ENCODE assay signal across 8 cellular contexts in genomic region chr2:135960598-135961551, GRCh38. TPM values are rescaled to one million over a fixed set of nuclear protein-coding genes. Genes with fewer than 3 reads are reported as not detected.
DNase-seq lines count a peak whose midpoint lies in the region; ATAC-seq, FAIRE-seq and TF ChIP-seq lines count a peak whose summit lies in the region.

No MANE protein-coding gene starts in this region.

- H3K79me2 ChIP-seq in astrocyte (ENCODE audit: insufficient read depth, low read length), result peaks cover 22% of the 10 kb centered on the region

- no peaks in the 10 kb centered on the region for H3K36me3 Mint-ChIP-seq in astrocyte (ENCODE audit: low read depth, unreplicated experiment)

- H3K4me3 ChIP-seq in astrocyte (ENCODE audit: insufficient read depth, low read depth, low read length), result no peak overlapping the region
- no peak overlapping the region for H3K4me3 ChIP-seq in muscle layer of duodenum (ENCODE audit: low read depth in 1 of 2, low read length in 2 of 2)
- no peak overlapping the region for H3K4me3 ChIP-seq in SJCRH30

- H3K9me3 Mint-ChIP-seq in astrocyte (ENCODE audit: unreplicated experiment), result peaks cover 2% of the 10 kb centered on the region

- ATAC-seq in HG03095 (IDR thresholded peaks at IDR 0.05; ENCODE audit: unreplicated experiment) (no peak), GM21423 (IDR thresholded peaks at IDR 0.05; ENCODE audit: unreplicated experiment) (no peak), GM18868 (IDR thresholded peaks at IDR 0.05; ENCODE audit: unreplicated experiment) (no peak)

- no peak for TF ChIP-seq CTCF in astrocyte (IDR thresholded peaks at IDR 0.05; ENCODE audit: insufficient read depth, low read depth, low read length)

- H3K27me3 ChIP-seq in astrocyte (ENCODE audit: insufficient read depth, low read length) (no peaks in the 10 kb centered on the region), muscle layer of duodenum (ENCODE audit: low read depth, low read length) (no peaks in the 10 kb centered on the region), SJCRH30 (no peaks in the 10 kb centered on the region)

- H3K27me3 Mint-ChIP-seq in astrocyte (ENCODE audit: low read depth, unreplicated experiment), result no peaks in the 10 kb centered on the region

- H2AFZ ChIP-seq in astrocyte (ENCODE audit: low read depth, low read length), result no peak overlapping the region

- no peak overlapping the region for H3K4me3 Mint-ChIP-seq in astrocyte (ENCODE audit: unreplicated experiment)

- H3K9me3 ChIP-seq in astrocyte (ENCODE audit: insufficient read depth, low read depth, low read length) (no peaks in the 10 kb centered on the region), muscle layer of duodenum (ENCODE audit: control insufficient read depth in 1 of 2, low read length in 2 of 2) (no peaks in the 10 kb centered on the region), SJCRH30 (replicated peaks) (no peaks in the 10 kb centered on the region)

- peak; percentile 81 for DNase-seq in COR-L47 (lab: John Stamatoyannopoulos, UW)
- DNase-seq in NCI-H1048 (lab: John Stamatoyannopoulos, UW), result peak; percentile 64
- peak; percentile 80 for DNase-seq in astrocyte (ENCODE audit: low read depth)
- no peak for DNase-seq in SJCRH30

- peak overlapping the region; percentile 59 for H3K27ac Mint-ChIP-seq in astrocyte (ENCODE audit: unreplicated experiment)

- peaks cover 5% of the 10 kb centered on the region for H3K4me1 ChIP-seq in astrocyte (ENCODE audit: insufficient read depth, low read length)
- H3K4me1 ChIP-seq in muscle layer of duodenum (ENCODE audit: control insufficient read depth in 1 of 2, insufficient read depth in 2 of 2, low read length in 2 of 2), result no peaks in the 10 kb centered on the region
- H3K4me1 ChIP-seq in SJCRH30, result peaks cover 2% of the 10 kb centered on the region; the same call in 1 of the 2 replicates

- H4K20me1 ChIP-seq in astrocyte (ENCODE audit: insufficient read depth, low read length), result peaks cover 11% of the 10 kb centered on the region

- peaks cover 25% of the 10 kb centered on the region for H3K4me1 Mint-ChIP-seq in astrocyte (ENCODE audit: low read depth, unreplicated experiment)

- H3K36me3 ChIP-seq in astrocyte (ENCODE audit: insufficient read depth, low read length), result peaks cover 7% of the 10 kb centered on the region
- peaks cover 0 to 8% of the 10 kb centered on the region in 2 donors for H3K36me3 ChIP-seq in muscle layer of duodenum (ENCODE audit: control insufficient read depth in 1 of 2, insufficient read depth in 2 of 2, low read length in 2 of 2)
- peaks cover 53% of the 10 kb centered on the region for H3K36me3 ChIP-seq in SJCRH30

- H3K4me2 ChIP-seq in astrocyte (ENCODE audit: low read length), result peak overlapping the region; percentile 23

- no peak for FAIRE-seq in astrocyte (lab: Jason Lieb, UNC)

- no peak overlapping the region for H3K9ac ChIP-seq in astrocyte (ENCODE audit: low read length)

- H3K27ac ChIP-seq in astrocyte (ENCODE audit: low read depth, low read length) (peak overlapping the region; percentile 22), muscle layer of duodenum (ENCODE audit: low read length) (peak overlapping the region; percentile 10), SJCRH30 (no peak overlapping the region)

RNA-seq across cellular contexts. Expression of gene DARS1, which starts 24.6 kb away (rescaled TPM):
- total RNA-seq in astrocyte, result 36.6 and 37.9 TPM in 2 replicates
- 141 and 149 TPM in 2 replicates for total RNA-seq in SJCRH30 (2014; rRNA removed; shearing (Covaris generic))

Comparison
In these comparisons a context has a peak if more than half of its experiments do, and no peak if none do; other contexts are left out.
1. DNase-seq: peak in COR-L47 (single experiment), NCI-H1048 (single experiment) and astrocyte (single experiment); none in SJCRH30 (0 of 2).